In the genomic region with DNA sequence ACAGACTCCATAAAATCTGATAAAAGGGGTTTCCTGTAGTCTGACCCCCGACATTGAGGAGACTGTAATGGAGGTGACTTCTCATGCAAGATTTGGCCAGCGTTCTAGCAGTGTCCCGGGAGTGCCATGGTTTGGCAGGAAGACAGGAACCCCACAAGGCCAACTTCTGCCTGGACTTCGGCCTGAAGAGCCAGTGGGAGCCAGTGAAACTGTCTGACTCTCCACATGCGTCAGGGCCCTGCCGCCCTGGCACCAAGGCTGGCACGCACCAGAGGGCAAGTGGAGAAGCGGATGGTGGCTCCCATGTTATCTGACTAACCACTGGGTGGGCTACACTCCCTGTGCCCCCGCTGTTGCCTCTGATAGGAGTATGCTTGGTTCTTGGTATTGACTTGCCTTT, we compare ENCODE assay signal across 14 cellular contexts.
"Had no signal": no experiment of that assay in that cellular context is flagged by ENCODE, and none has a peak within 500 bp of the region (broad histone marks: within the 10 kb centered on the region; RNA-seq: fewer than 3 reads in every experiment).

No MANE protein-coding gene starts in this region.

- H3K36me3 ChIP-seq: colonic mucosa, ovary had no signal

- H3K4me3 Mint-ChIP-seq: activated naive CD8-positive, alpha-beta T cell treated with anti-CD3 and anti-CD28 coated beads for 36 hours; nephron; stimulated activated memory B cell treated with anti-CD40 and anti-IgM and Interleukin-4, amounts not matched to agents 10 μg/mL and 1 μg/mL and 100 μg/mL, for 72 hours; type B pancreatic cell had no signal

- H3K27ac ChIP-seq: cardiac muscle cell, colonic mucosa, ovary had no signal

- H3K9me3 ChIP-seq: colonic mucosa, ovary had no signal

- H3K27me3 ChIP-seq: cardiac muscle cell, colonic mucosa, ovary had no signal

- H3K27me3 Mint-ChIP-seq: activated naive CD8-positive, alpha-beta T cell treated with anti-CD3 and anti-CD28 coated beads for 36 hours; stimulated activated memory B cell treated with anti-CD40 and anti-IgM and Interleukin-4, amounts not matched to agents 10 μg/mL and 1 μg/mL and 100 μg/mL, for 72 hours; type B pancreatic cell had no signal

- DNase-seq: activated CD4-positive, alpha-beta T cell treated with anti-CD3 and anti-CD28 coated beads, Interleukin-2, amount 50 U/mL, for 4 hours; activated gamma-delta T cell; activated naive CD8-positive, alpha-beta T cell treated with anti-CD3 and anti-CD28 coated beads for 36 hours; activated T-cell treated with anti-CD3 and anti-CD28 coated beads, Interleukin-2, amount 50 U/mL, for 48 hours; colonic mucosa; effector CD4-positive, alpha-beta T cell; mammary epithelial cell; ovary; SIG-M5; small intestine had no signal

- H3K27ac Mint-ChIP-seq: activated naive CD8-positive, alpha-beta T cell treated with anti-CD3 and anti-CD28 coated beads for 36 hours; stimulated activated memory B cell treated with anti-CD40 and anti-IgM and Interleukin-4, amounts not matched to agents 10 μg/mL and 1 μg/mL and 100 μg/mL, for 72 hours; type B pancreatic cell had no signal

- H3K4me3 ChIP-seq: cardiac muscle cell, colonic mucosa, ovary had no signal

- ATAC-seq: stimulated activated memory B cell treated with anti-CD40 and anti-IgM and Interleukin-4, amounts not matched to agents 10 μg/mL and 1 μg/mL and 100 μg/mL, for 72 hours had no signal

- H3K4me1 ChIP-seq: colonic mucosa had no signal

- H3K9me3 Mint-ChIP-seq: activated naive CD8-positive, alpha-beta T cell treated with anti-CD3 and anti-CD28 coated beads for 36 hours; nephron; stimulated activated memory B cell treated with anti-CD40 and anti-IgM and Interleukin-4, amounts not matched to agents 10 μg/mL and 1 μg/mL and 100 μg/mL, for 72 hours; type B pancreatic cell had no signal

- H3K4me1 Mint-ChIP-seq: activated naive CD8-positive, alpha-beta T cell treated with anti-CD3 and anti-CD28 coated beads for 36 hours; nephron; stimulated activated memory B cell treated with anti-CD40 and anti-IgM and Interleukin-4, amounts not matched to agents 10 μg/mL and 1 μg/mL and 100 μg/mL, for 72 hours had no signal
